ENCODE assay signal across 9 cellular contexts in genomic region chr1:156602557-156602993, GRCh38. TPM values are rescaled to one million over a fixed set of nuclear protein-coding genes. Genes with fewer than 3 reads are reported as not detected.
DNase-seq lines count a peak whose midpoint lies in the region; ATAC-seq, FAIRE-seq and TF ChIP-seq lines count a peak whose summit lies in the region.
"Had no signal": no experiment of that assay in that cellular context is flagged by ENCODE, and none has a peak within 500 bp of the region (broad histone marks: within the 10 kb centered on the region; RNA-seq: fewer than 3 reads in every experiment).

No MANE protein-coding gene starts in this region.

- CTCF ChIA-PET in A549 (lab: Yijun Ruan, JAX) (interaction anchor here (0.7 to 5.1 kb wide), 11 partner anchors 9 to 224 kb away, joined by 3 to 23 read pairs (median 4); partner anchors contain the start of genes HAPLN2, NAXE and TTC24), GM10248 (lab: Yijun Ruan, JAX) (interaction anchor here (1.2 to 3.3 kb wide), 8 partner anchors 8 to 122 kb away, joined by 3 to 14 read pairs (median 4); partner anchors contain the start of genes HAPLN2 and NAXE)

- TF ChIP-seq CTCF in A549 (IDR thresholded peaks at IDR 0.05) (peak; percentile 63), GM10248 (IDR thresholded peaks at IDR 0.05; ENCODE audit: control extremely low read depth, extremely low read depth, low read depth, missing control alignments) (peak; percentile 33)

- H3K4me2 ChIP-seq in A549: peak overlapping the region; percentile 80

- no peak overlapping the region for H3K4me3 ChIP-seq in A549

- TF ChIP-seq RAD21 in A549 (conservative IDR thresholded peaks at IDR 0.05 in 1 of 2, IDR thresholded peaks at IDR 0.05 in 1 of 2): peak in 1 of 2 experiments; percentile 41; a peak in 3 of 5 replicates

- no peaks in the 10 kb centered on the region for H3K9me3 ChIP-seq in A549

- peaks cover 19% of the 10 kb centered on the region for H3K4me1 ChIP-seq in A549

- no peak for FAIRE-seq in A549 (lab: Jason Lieb, UNC)

- TF ChIP-seq POLR2A in A549 (IDR thresholded peaks at IDR 0.05; ENCODE audit: low read length) (no peak), erythroblast (IDR thresholded peaks at IDR 0.05; ENCODE audit: low read length) (no peak)

- peak; percentile 45 to 48 for DNase-seq in A549 (ENCODE audit: low read depth in 1 of 2, low spot score in 1 of 2)
- DNase-seq in GM10248 (ENCODE audit: extremely low spot score): no peak
- DNase-seq in RKO (ENCODE audit: low spot score): peak; percentile 32
- peak; percentile 41 to 42 for DNase-seq in erythroblast (lab: John Stamatoyannopoulos, UW)
- DNase-seq in activated effector memory CD4-positive, alpha-beta T cell treated with Interleukin-2 at 50 U/mL for 16 hours: no peak
- no peak for DNase-seq in NCI-H2196 treated with DMSO at 0.1 percent for 48 hours (lab: John Stamatoyannopoulos, UW; ENCODE audit: unreplicated experiment)
- DNase-seq in effector CD8-positive, alpha-beta T cell (lab: John Stamatoyannopoulos, UW): no peak
- DNase-seq: activated CD4-positive, CD25-positive, alpha-beta regulatory T cell had no signal

- POLR2A ChIA-PET in A549 (lab: Yijun Ruan, JAX) (no interaction called here), GM10248 (lab: Yijun Ruan, JAX) (interaction anchor here (0.6 kb wide), 1 partner anchor 385 kb away, joined by 5 read pairs; no protein-coding TSS in a partner anchor)

- no peak for TF ChIP-seq EP300 in A549 (IDR thresholded peaks at IDR 0.05)

- ATAC-seq in A549 (peak; percentile 22 to 40; a peak in 5 of 6 replicates), HG03521 (IDR thresholded peaks at IDR 0.05; ENCODE audit: unreplicated experiment) (no peak)

- H3K27ac ChIP-seq in A549: peak overlapping the region; percentile 6 to 94; a peak in 3 of 6 replicates

- WGBS in A549 (ENCODE audit: missing lambda C conversion rate): 31% methylated on average over 10 of the region's 10 CpGs

TF ChIP-seq in A549, 52 proteins besides CTCF, POLR2A, EP300 and RAD21:
- TF ChIP-seq ATOH8 (CRISPR knock-in tag; IDR thresholded peaks at IDR 0.05; ENCODE audit: low read depth) (no peak), SMC3 (IDR thresholded peaks at IDR 0.05) (peak; percentile 10; the same call in 1 of the 3 replicates)

RNA-seq across cellular contexts. Expression of gene GPATCH4, which starts 1.3 kb away (rescaled TPM):
- 68.1 and 76.1 TPM in 2 replicates for polyA plus RNA-seq in A549 (2011; rRNA removed)
- polyA plus RNA-seq in A549 (2012; cell fraction: cytosol; rRNA removed): 40.7 and 41.4 TPM in 2 replicates
- 23.6 and 28.2 TPM in 2 replicates for polyA plus RNA-seq in A549 (2012; cell fraction: nucleus; rRNA removed)
- polyA plus RNA-seq in A549 (2017; fragmentation: RNase III; extraction: RNeasy Plus Mini Kit Qiagen cat#74134 plus additional on column Dnase treatment): 85.2 to 94.7 TPM (median 85.3 TPM) in 3 replicates
- polyA minus RNA-seq in A549 (2011; rRNA and poly(A)+ RNA removed): 64.1 and 79.6 TPM in 2 replicates

RNA-seq across cellular contexts. Expression of gene NAXE, which starts 11.0 kb away (rescaled TPM):
- polyA plus RNA-seq in A549 (2011; rRNA removed) (81.4 and 109 TPM in 2 replicates), A549 (2017; fragmentation: RNase III; extraction: RNeasy Plus Mini Kit Qiagen cat#74134 plus additional on column Dnase treatment) (108 to 119 TPM (median 116 TPM) in 3 replicates)
- 179 and 191 TPM in 2 replicates for polyA plus RNA-seq in A549 (2012; cell fraction: cytosol; rRNA removed)
- polyA plus RNA-seq in A549 (2012; cell fraction: nucleus; rRNA removed): 129 and 136 TPM in 2 replicates
- polyA minus RNA-seq in A549 (2011; rRNA and poly(A)+ RNA removed): 115 and 124 TPM in 2 replicates

RNA-seq across cellular contexts. Expression of gene HAPLN2, which starts 16.6 kb away (rescaled TPM):
- polyA plus RNA-seq in A549 (2011; rRNA removed) (0.11 and 0.23 TPM in 2 replicates), A549 (2017; fragmentation: RNase III; extraction: RNeasy Plus Mini Kit Qiagen cat#74134 plus additional on column Dnase treatment) (0.10 to 0.16 TPM (median 0.13 TPM) in 3 replicates)
- polyA plus RNA-seq in A549 (2012; cell fraction: cytosol; rRNA removed): 0.08 and 0.09 TPM in 2 replicates
- 1.4 and 1.8 TPM in 2 replicates for polyA plus RNA-seq in A549 (2012; cell fraction: nucleus; rRNA removed)
- not detected in 2 replicates for polyA minus RNA-seq in A549 (2011; rRNA and poly(A)+ RNA removed)

RNA-seq across cellular contexts. Expression of gene TTC24, which starts 23.1 kb away (rescaled TPM):
- polyA plus RNA-seq in A549 (2011; rRNA removed): not detected in 2 replicates
- polyA plus RNA-seq in A549 (2012; cell fraction: cytosol; rRNA removed): not detected in 2 replicates
- not detected in 2 replicates for polyA plus RNA-seq in A549 (2012; cell fraction: nucleus; rRNA removed)
- polyA plus RNA-seq in A549 (2017; fragmentation: RNase III; extraction: RNeasy Plus Mini Kit Qiagen cat#74134 plus additional on column Dnase treatment): not detected in 3 replicates
- polyA minus RNA-seq in A549 (2011; rRNA and poly(A)+ RNA removed): not detected in 2 replicates

RNA-seq across cellular contexts. Expression of gene IQGAP3, which starts 30.2 kb away (rescaled TPM):
- polyA plus RNA-seq in A549 (2011; rRNA removed): 15.4 and 15.6 TPM in 2 replicates
- 14.9 and 16.0 TPM in 2 replicates for polyA plus RNA-seq in A549 (2012; cell fraction: cytosol; rRNA removed)
- polyA plus RNA-seq in A549 (2012; cell fraction: nucleus; rRNA removed): 117 and 126 TPM in 2 replicates
- 16.0 to 17.0 TPM (median 17.0 TPM) in 3 replicates for polyA plus RNA-seq in A549 (2017; fragmentation: RNase III; extraction: RNeasy Plus Mini Kit Qiagen cat#74134 plus additional on column Dnase treatment)
- polyA minus RNA-seq in A549 (2011; rRNA and poly(A)+ RNA removed): 25.3 and 28.1 TPM in 2 replicates

Comparison
In these comparisons a context has a peak if more than half of its experiments do, and no peak if none do; other contexts are left out.
1. DNase-seq: peak in A549 (2 of 2), RKO (single experiment) and erythroblast (2 of 2); none in GM10248 (single experiment), activated effector memory CD4-positive, alpha-beta T cell treated with Interleukin-2 at 50 U/mL for 16 hours (single experiment), NCI-H2196 treated with DMSO at 0.1 percent for 48 hours (single experiment) and effector CD8-positive, alpha-beta T cell (single experiment).